Comparison of ENCODE assay signal across 10 cellular contexts in genomic region chr9:114263853-114264510, GRCh38. TPM values are rescaled to one million over a fixed set of nuclear protein-coding genes. Genes with fewer than 3 reads are reported as not detected.
DNase-seq lines count a peak whose midpoint lies in the region; ATAC-seq and TF ChIP-seq lines count a peak whose summit lies in the region.
"Had no signal": no experiment of that assay in that cellular context is flagged by ENCODE, and none has a peak within 500 bp of the region (broad histone marks: within the 10 kb centered on the region; RNA-seq: fewer than 3 reads in every experiment).

No MANE protein-coding gene starts in this region.

- ATAC-seq in left ventricle myocardium superior (peak; percentile 27), GM18517 (IDR thresholded peaks at IDR 0.05; ENCODE audit: unreplicated experiment) (no peak)

- no peaks in the 10 kb centered on the region for H3K27me3 ChIP-seq in WERI-Rb-1 (ENCODE audit: insufficient read depth, low read depth, severe bottlenecking)

- H3K36me3 ChIP-seq in WERI-Rb-1: peaks cover 28% of the 10 kb centered on the region

- peak; percentile 31 for TF ChIP-seq CTCF in GM10266 (IDR thresholded peaks at IDR 0.05; ENCODE audit: control insufficient read depth, insufficient read depth, low read depth, missing control alignments)
- peak; percentile 75 for TF ChIP-seq CTCF in WERI-Rb-1 (IDR thresholded peaks at IDR 0.05; ENCODE audit: low read depth, low read length)
- peak; percentile 42 for TF ChIP-seq CTCF in retinal pigment epithelial cell (conservative IDR thresholded peaks at IDR 0.05; ENCODE audit: low read depth, low read length)

- DNase-seq in GM10266 (ENCODE audit: extremely low spot score) (no peak), WERI-Rb-1 (peak; percentile 86), left ventricle myocardium superior (peak; percentile 50), retinal pigment epithelial cell (ENCODE audit: low read depth) (no peak), NCI-H146 treated with DMSO at 0.1 percent for 48 hours (lab: John Stamatoyannopoulos, UW; ENCODE audit: unreplicated experiment) (no peak), NCI-H2081 (lab: John Stamatoyannopoulos, UW) (no peak)
- DNase-seq: activated CD4-positive, alpha-beta T cell treated with anti-CD3 and anti-CD28 coated beads, Interleukin-2, amount 10 ng/mL, durations not matched to agents 7 days and 5 days; NCI-H1417 treated with DMSO at 0.1 percent for 48 hours had no signal

- peak overlapping the region; percentile 65 for H3K27ac ChIP-seq in WERI-Rb-1

- H3K4me3 ChIP-seq in WERI-Rb-1 (ENCODE audit: low read depth, low read length): no peak overlapping the region
- H3K4me3 ChIP-seq in retinal pigment epithelial cell (ENCODE audit: low read length): no peak overlapping the region

- intact Hi-C loops in left ventricle myocardium superior (cut with micrococcal nuclease): no loop called here

- H3K9me3 ChIP-seq in WERI-Rb-1 (ENCODE audit: severe bottlenecking): no peaks in the 10 kb centered on the region

RNA-seq across cellular contexts. Expression of gene ORM1, which starts 58.9 kb away (rescaled TPM):
- total RNA-seq in left ventricle myocardium superior: not detected
- total RNA-seq: activated CD4-positive, alpha-beta T cell treated with anti-CD3 and anti-CD28 coated beads, Interleukin-2, amount 10 ng/mL, durations not matched to agents 7 days and 5 days; bronchial epithelial cell had no signal

Comparison
In these comparisons a context has a peak if more than half of its experiments do, and no peak if none do; other contexts are left out.
1. DNase-seq: peak in WERI-Rb-1 (single experiment) and left ventricle myocardium superior (single experiment); none in GM10266 (single experiment), retinal pigment epithelial cell (single experiment), NCI-H146 treated with DMSO at 0.1 percent for 48 hours (single experiment) and NCI-H2081 (0 of 2).
2. Peak in every context shown above with its lines, with median percentiles within 50 percentile points of each other: CTCF ChIP-seq.